Comparison of ENCODE assay signal across 17 cellular contexts in the genomic region with DNA sequence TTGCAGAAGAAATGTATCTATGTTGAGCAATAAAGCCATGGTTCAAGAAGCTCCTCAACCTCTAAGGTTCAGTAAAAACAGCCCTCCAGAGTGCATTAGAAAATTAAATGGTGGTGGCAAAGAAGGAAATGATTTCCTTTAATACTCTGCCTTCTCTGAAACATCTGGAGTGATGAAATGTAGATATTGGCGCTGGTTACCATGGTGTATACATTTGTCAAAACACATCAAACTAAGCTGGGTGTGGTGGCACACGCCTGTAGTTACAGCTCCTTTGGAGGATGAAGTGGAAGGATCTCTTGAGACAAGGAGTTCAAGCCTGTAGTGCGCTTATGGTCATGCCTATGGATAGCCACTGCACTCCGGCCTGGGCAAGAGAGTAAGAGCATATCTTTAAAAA. TPM values are rescaled to one million over a fixed set of nuclear protein-coding genes. Genes with fewer than 3 reads are reported as not detected.
"Had no signal": no experiment of that assay in that cellular context is flagged by ENCODE, and none has a peak within 500 bp of the region (broad histone marks: within the 10 kb centered on the region; RNA-seq: fewer than 3 reads in every experiment).

No MANE protein-coding gene starts in this region.

- DNase-seq: activated CD4-positive, alpha-beta T cell treated with anti-CD3 and anti-CD28 coated beads for 48 hours; activated naive CD4-positive, alpha-beta T cell treated with Interleukin-2 at 50 U/mL for 16 hours; activated naive CD8-positive, alpha-beta T cell treated with anti-CD3 and anti-CD28 coated beads, Interleukin-2, amount 50 U/mL, for 24 hours; effector CD4-positive, alpha-beta T cell; heart right ventricle; islet precursor cell; left ventricle myocardium inferior; mesenchymal stem cell; stimulated activated CD4-positive, alpha-beta T cell treated with anti-CD3 and anti-CD28 coated beads, Interleukin-15, amount 100 ng/mL, for 24 hours; stimulated activated CD4-positive, alpha-beta T cell treated with anti-CD3 and anti-CD28 coated beads, Interleukin-4, amount 100 ng/mL, for 4 hours; T-helper 1 cell had no signal

- ATAC-seq: activated naive CD8-positive, alpha-beta T cell treated with anti-CD3 and anti-CD28 coated beads, Interleukin-2, amount 50 U/mL, for 24 hours; heart right ventricle; WTC11 had no signal

- H3K4me3 Mint-ChIP-seq: activated naive CD8-positive, alpha-beta T cell treated with anti-CD3 and anti-CD28 coated beads, Interleukin-2, amount 50 U/mL, for 24 hours; nephron; WTC11 had no signal

- H3K27ac ChIP-seq: heart right ventricle, left ventricle myocardium inferior had no signal

- H3K9me3 ChIP-seq: heart right ventricle, left ventricle myocardium inferior had no signal

- H3K9me3 Mint-ChIP-seq: activated naive CD8-positive, alpha-beta T cell treated with anti-CD3 and anti-CD28 coated beads, Interleukin-2, amount 50 U/mL, for 24 hours; nephron; WTC11 had no signal

- H3K36me3 Mint-ChIP-seq: WTC11 had no signal

- FAIRE-seq: astrocyte, colon, frontal cortex, urothelium cell line had no signal

- H3K36me3 ChIP-seq: left ventricle myocardium inferior had no signal

- H3K4me3 ChIP-seq: heart right ventricle, left ventricle myocardium inferior had no signal

- H3K27me3 ChIP-seq: heart right ventricle had no signal

- H3K27ac Mint-ChIP-seq: activated naive CD8-positive, alpha-beta T cell treated with anti-CD3 and anti-CD28 coated beads, Interleukin-2, amount 50 U/mL, for 24 hours; nephron; WTC11 had no signal

RNA-seq across cellular contexts. Expression of gene CAPNS2, which starts 6.0 kb away (rescaled TPM):
- total RNA-seq: frontal cortex, left ventricle myocardium inferior had no signal
